33 cellular contexts compared by ENCODE assay signal in the genomic region with DNA sequence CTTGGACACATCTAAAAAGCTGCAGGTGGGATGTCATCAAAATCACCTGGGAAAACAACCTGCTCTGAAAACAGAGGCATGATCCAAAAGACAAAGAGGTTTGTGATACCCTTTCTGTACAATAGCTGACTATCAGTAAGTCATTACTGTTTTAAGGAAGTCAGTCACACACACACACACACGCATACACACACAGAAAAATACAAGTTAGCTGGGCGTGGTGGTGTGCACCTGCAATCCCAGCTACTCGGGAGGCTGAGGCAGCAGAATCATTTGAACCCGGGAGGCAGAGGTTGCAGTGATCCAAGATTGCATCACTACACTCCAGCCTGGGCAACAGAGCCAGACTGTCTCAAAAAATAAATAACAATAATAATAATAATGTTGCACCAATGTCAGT. TPM values are rescaled to one million over a fixed set of nuclear protein-coding genes. Genes with fewer than 3 reads are reported as not detected.
"Had no signal": no experiment of that assay in that cellular context is flagged by ENCODE, and none has a peak within 500 bp of the region (broad histone marks: within the 10 kb centered on the region; RNA-seq: fewer than 3 reads in every experiment).

No MANE protein-coding gene starts in this region.

- H3K4me3 ChIP-seq: ascending aorta, body of pancreas, breast epithelium had no signal

- H3K9me3 Mint-ChIP-seq: activated CD4-positive, alpha-beta memory T cell treated with anti-CD3 and anti-CD28 coated beads, Interleukin-2, amount 10 ng/mL, durations not matched to agents 7 days and 5 days; activated CD4-positive, alpha-beta T cell treated with anti-CD3 and anti-CD28 coated beads, Interleukin-2, amount 10 ng/mL, durations not matched to agents 7 days and 5 days; activated naive CD4-positive, alpha-beta T cell treated with anti-CD3 and anti-CD28 coated beads, Interleukin-2, amount 10 ng/mL, durations not matched to agents 7 days and 5 days; activated naive CD4-positive, alpha-beta T cell treated with anti-CD3 and anti-CD28 coated beads, Interleukin-2, amount 50 U/mL, for 24 hours; activated naive CD8-positive, alpha-beta T cell treated with anti-CD3 and anti-CD28 coated beads, Interleukin-2, amount 10 ng/mL, durations not matched to agents 7 days and 5 days; activated naive CD8-positive, alpha-beta T cell treated with anti-CD3 and anti-CD28 coated beads, Interleukin-2, amount 50 U/mL, for 24 hours; activated T-cell treated with anti-CD3 and anti-CD28 coated beads, Interleukin-2, amount 50 U/mL, for 24 hours; activated T-helper 2 cell treated with anti-CD3 and anti-CD28 coated beads, Interferon-gamma antibody, Interleukin-2, Interleukin-4, amounts not matched to agents 10 μg/mL and 5 μg/mL and 100 μg/mL, durations not matched to agents 14 hours and 24 hours and 36 hours; T-helper 1 cell treated with Interleukin-12 subunit alpha and Interleukin-12 subunit beta and Interleukin-4 antibody, amounts not matched to agents 30 μg/mL and 1 μg/mL, for 36 hours; T-helper 2 cell treated with Interferon-gamma antibody and Interleukin-4, amounts not matched to agents 5 μg/mL and 100 μg/mL, for 36 hours; WTC11 had no signal

- H3K36me3 ChIP-seq: ascending aorta, brain microvascular endothelial cell, breast epithelium, WERI-Rb-1 had no signal

- H3K9me3 ChIP-seq: ascending aorta, body of pancreas, breast epithelium had no signal

- H3K27me3 ChIP-seq: ascending aorta, body of pancreas, brain microvascular endothelial cell, breast epithelium had no signal

- H3K27ac ChIP-seq: ascending aorta, body of pancreas, brain microvascular endothelial cell, breast epithelium, WERI-Rb-1 had no signal

- H3K27ac Mint-ChIP-seq: activated CD4-positive, alpha-beta memory T cell treated with anti-CD3 and anti-CD28 coated beads, Interleukin-2, amount 10 ng/mL, durations not matched to agents 7 days and 5 days; activated CD4-positive, alpha-beta T cell treated with anti-CD3 and anti-CD28 coated beads for 36 hours; activated CD4-positive, alpha-beta T cell treated with anti-CD3 and anti-CD28 coated beads, Interleukin-2, amount 10 ng/mL, durations not matched to agents 7 days and 5 days; activated naive CD4-positive, alpha-beta T cell treated with anti-CD3 and anti-CD28 coated beads, Interleukin-2, amount 10 ng/mL, durations not matched to agents 7 days and 5 days; activated naive CD4-positive, alpha-beta T cell treated with anti-CD3 and anti-CD28 coated beads, Interleukin-2, amount 50 U/mL, for 24 hours; activated naive CD8-positive, alpha-beta T cell treated with anti-CD3 and anti-CD28 coated beads, Interleukin-2, amount 50 U/mL, for 24 hours; activated T-helper 2 cell treated with anti-CD3 and anti-CD28 coated beads, Interferon-gamma antibody, Interleukin-2, Interleukin-4, amounts not matched to agents 10 μg/mL and 5 μg/mL and 100 μg/mL, durations not matched to agents 14 hours and 24 hours and 36 hours; T-helper 1 cell treated with Interleukin-12 subunit alpha and Interleukin-12 subunit beta and Interleukin-4 antibody, amounts not matched to agents 30 μg/mL and 1 μg/mL, for 36 hours; T-helper 2 cell treated with Interferon-gamma antibody and Interleukin-4, amounts not matched to agents 5 μg/mL and 100 μg/mL, for 36 hours; WTC11 had no signal

- H3K36me3 Mint-ChIP-seq: activated CD8-positive, alpha-beta memory T cell treated with anti-CD3 and anti-CD28 coated beads, Interleukin-2, amount 10 ng/mL, durations not matched to agents 7 days and 5 days; activated naive CD4-positive, alpha-beta T cell treated with anti-CD3 and anti-CD28 coated beads, Interleukin-2, amount 10 ng/mL, durations not matched to agents 7 days and 5 days; activated naive CD8-positive, alpha-beta T cell treated with anti-CD3 and anti-CD28 coated beads, Interleukin-2, amount 10 ng/mL, durations not matched to agents 7 days and 5 days; WTC11 had no signal

- H3K4me3 Mint-ChIP-seq: activated CD4-positive, alpha-beta memory T cell treated with anti-CD3 and anti-CD28 coated beads, Interleukin-2, amount 10 ng/mL, durations not matched to agents 7 days and 5 days; activated CD4-positive, alpha-beta T cell treated with anti-CD3 and anti-CD28 coated beads for 36 hours; activated CD4-positive, alpha-beta T cell treated with anti-CD3 and anti-CD28 coated beads, Interleukin-2, amount 10 ng/mL, durations not matched to agents 7 days and 5 days; activated CD8-positive, alpha-beta memory T cell treated with anti-CD3 and anti-CD28 coated beads, Interleukin-2, amount 10 ng/mL, durations not matched to agents 7 days and 5 days; activated CD8-positive, alpha-beta T cell treated with anti-CD3 and anti-CD28 coated beads, Interleukin-2, amount 10 ng/mL, durations not matched to agents 7 days and 5 days; activated naive CD4-positive, alpha-beta T cell treated with anti-CD3 and anti-CD28 coated beads, Interleukin-2, amount 10 ng/mL, durations not matched to agents 7 days and 5 days; activated naive CD4-positive, alpha-beta T cell treated with anti-CD3 and anti-CD28 coated beads, Interleukin-2, amount 50 U/mL, for 24 hours; activated naive CD8-positive, alpha-beta T cell; activated naive CD8-positive, alpha-beta T cell treated with anti-CD3 and anti-CD28 coated beads, Interleukin-2, amount 50 U/mL, for 24 hours; activated T-cell treated with anti-CD3 and anti-CD28 coated beads, Interleukin-2, amount 50 U/mL, for 24 hours; T-helper 1 cell treated with Interleukin-12 subunit alpha and Interleukin-12 subunit beta and Interleukin-4 antibody, amounts not matched to agents 30 μg/mL and 1 μg/mL, for 36 hours; T-helper 2 cell treated with Interferon-gamma antibody and Interleukin-4, amounts not matched to agents 5 μg/mL and 100 μg/mL, for 36 hours; WTC11 had no signal

- DNase-seq: activated CD4-positive, alpha-beta memory T cell treated with anti-CD3 and anti-CD28 coated beads, Interleukin-2, amount 10 ng/mL, durations not matched to agents 7 days and 5 days; activated CD4-positive, alpha-beta T cell treated with anti-CD3 and anti-CD28 coated beads for 1 hour; activated CD4-positive, alpha-beta T cell treated with anti-CD3 and anti-CD28 coated beads for 36 hours; activated CD4-positive, alpha-beta T cell treated with anti-CD3 and anti-CD28 coated beads for 48 hours; activated CD4-positive, alpha-beta T cell treated with anti-CD3 and anti-CD28 coated beads, Interleukin-2, amount 10 ng/mL, durations not matched to agents 7 days and 5 days; activated CD4-positive, alpha-beta T cell treated with anti-CD3 and anti-CD28 coated beads, Interleukin-2, amount 50 U/mL, for 48 hours; activated CD4-positive, CD25-positive, alpha-beta regulatory T cell; activated CD8-positive, alpha-beta memory T cell treated with anti-CD3 and anti-CD28 coated beads for 24 hours; activated CD8-positive, alpha-beta memory T cell treated with anti-CD3 and anti-CD28 coated beads, Interleukin-2, amount 10 ng/mL, durations not matched to agents 7 days and 5 days; activated CD8-positive, alpha-beta memory T cell treated with anti-CD3 and anti-CD28 coated beads, Interleukin-2, amount 50 U/mL, for 48 hours; activated CD8-positive, alpha-beta T cell treated with anti-CD3 and anti-CD28 coated beads, Interleukin-2, amount 10 ng/mL, durations not matched to agents 7 days and 5 days; activated effector memory CD4-positive, alpha-beta T cell treated with Interleukin-2 at 50 U/mL for 16 hours; activated gamma-delta T cell; activated naive CD4-positive, alpha-beta T cell treated with anti-CD3 and anti-CD28 coated beads, Interleukin-2, amount 10 ng/mL, durations not matched to agents 7 days and 5 days; activated naive CD4-positive, alpha-beta T cell treated with Interleukin-2 at 50 U/mL for 16 hours; activated naive CD8-positive, alpha-beta T cell treated with anti-CD3 and anti-CD28 coated beads, Interleukin-2, amount 10 ng/mL, durations not matched to agents 7 days and 5 days; activated naive CD8-positive, alpha-beta T cell treated with anti-CD3 and anti-CD28 coated beads, Interleukin-2, amount 50 U/mL, for 24 hours; activated T-cell treated with anti-CD3 and anti-CD28 coated beads, Interleukin-2, amount 50 U/mL, for 24 hours; activated T-cell treated with anti-CD3 and anti-CD28 coated beads, Interleukin-2, amount 50 U/mL, for 48 hours; body of pancreas; T-helper 2 cell; T-helper 9 cell; WERI-Rb-1 had no signal

- H3K27me3 Mint-ChIP-seq: activated naive CD4-positive, alpha-beta T cell treated with anti-CD3 and anti-CD28 coated beads, Interleukin-2, amount 50 U/mL, for 24 hours; activated naive CD8-positive, alpha-beta T cell; activated T-cell treated with anti-CD3 and anti-CD28 coated beads, Interleukin-2, amount 50 U/mL, for 24 hours had no signal

RNA-seq across cellular contexts. Expression of a gene that starts 30.3 kb away (rescaled TPM):
- total RNA-seq: activated CD4-positive, alpha-beta memory T cell treated with anti-CD3 and anti-CD28 coated beads, Interleukin-2, amount 10 ng/mL, durations not matched to agents 7 days and 5 days; activated naive CD8-positive, alpha-beta T cell treated with anti-CD3 and anti-CD28 coated beads, Interleukin-2, amount 10 ng/mL, durations not matched to agents 7 days and 5 days; activated T-helper 2 cell treated with anti-CD3 and anti-CD28 coated beads, Interferon-gamma antibody, Interleukin-2, Interleukin-4, amounts not matched to agents 10 μg/mL and 5 μg/mL and 100 μg/mL, durations not matched to agents 14 hours and 24 hours and 36 hours; ascending aorta; body of pancreas; cardiac septum had no signal
